Comparison of ENCODE assay signal across 14 cellular contexts in the genomic region with DNA sequence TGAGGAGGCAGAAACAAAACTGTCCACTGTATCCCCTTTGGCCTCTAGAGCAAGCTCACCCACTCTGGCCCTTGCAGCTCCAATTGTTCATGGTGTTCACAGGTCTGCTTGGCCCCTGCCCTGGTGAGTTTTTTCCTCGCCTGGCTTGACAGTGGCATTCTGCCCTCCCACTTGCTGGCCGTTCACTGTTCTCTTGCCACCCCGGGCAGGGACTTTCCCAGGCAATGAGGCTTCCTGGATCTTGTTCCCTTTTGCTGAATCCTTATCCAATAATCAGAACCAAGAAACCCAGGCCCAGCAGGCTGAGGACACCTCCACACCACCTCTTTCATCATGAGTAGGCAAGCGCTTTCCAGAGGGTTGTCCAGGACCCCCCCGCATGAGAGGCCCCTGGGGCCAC.
"Had no signal": no experiment of that assay in that cellular context is flagged by ENCODE, and none has a peak within 500 bp of the region (broad histone marks: within the 10 kb centered on the region; RNA-seq: fewer than 3 reads in every experiment).

No MANE protein-coding gene starts in this region.

- H3K36me3 ChIP-seq: adrenal gland had no signal

- H3K27ac ChIP-seq: adrenal gland, testis had no signal

- DNase-seq: activated naive CD4-positive, alpha-beta T cell treated with anti-CD3 and anti-CD28 coated beads, Interleukin-2, amount 50 U/mL, for 16 hours; central memory CD4-positive, alpha-beta T cell; effector CD8-positive, alpha-beta T cell; hippocampal formation; left cardiac atrium; naive thymus-derived CD8-positive, alpha-beta T cell; stimulated activated CD4-positive, alpha-beta T cell treated with anti-CD3 and anti-CD28 coated beads, Interleukin-4, amount 100 ng/mL, for 1 hour; stimulated activated CD8-positive, alpha-beta memory T cell treated with anti-CD3 and anti-CD28 coated beads, Interleukin-4, amount 100 ng/mL, for 48 hours; testis had no signal

- H3K27me3 Mint-ChIP-seq: stimulated activated naive CD8-positive, alpha-beta T cell treated with anti-CD3 and anti-CD28 coated beads, Interleukin-15, Interleukin-2, amounts not matched to agents 100 ng/mL and 50 ng/mL, for 24 hours had no signal

- H3K4me3 Mint-ChIP-seq: naive thymus-derived CD8-positive, alpha-beta T cell; stimulated activated naive CD8-positive, alpha-beta T cell treated with anti-CD3 and anti-CD28 coated beads, Interleukin-15, Interleukin-2, amounts not matched to agents 100 ng/mL and 50 ng/mL, for 24 hours had no signal

- H3K9me3 Mint-ChIP-seq: activated T-helper 2 cell treated with anti-CD3 and anti-CD28 coated beads, Interferon-gamma antibody, Interleukin-2, Interleukin-4, amounts not matched to agents 10 μg/mL and 5 μg/mL and 100 μg/mL, durations not matched to agents 14 hours and 24 hours and 36 hours had no signal

- ATAC-seq: left cardiac atrium; naive thymus-derived CD8-positive, alpha-beta T cell had no signal

- H3K9me3 ChIP-seq: testis had no signal

- H3K4me1 Mint-ChIP-seq: naive thymus-derived CD8-positive, alpha-beta T cell had no signal

- H3K4me3 ChIP-seq: adrenal gland, coronary artery, lung, testis had no signal

- H3K27me3 ChIP-seq: adrenal gland, testis had no signal

- H3K27ac Mint-ChIP-seq: activated T-helper 2 cell treated with anti-CD3 and anti-CD28 coated beads, Interferon-gamma antibody, Interleukin-2, Interleukin-4, amounts not matched to agents 10 μg/mL and 5 μg/mL and 100 μg/mL, durations not matched to agents 14 hours and 24 hours and 36 hours; naive thymus-derived CD8-positive, alpha-beta T cell; stimulated activated naive CD8-positive, alpha-beta T cell treated with anti-CD3 and anti-CD28 coated beads, Interleukin-15, Interleukin-2, amounts not matched to agents 100 ng/mL and 50 ng/mL, for 24 hours had no signal
